16 cellular contexts compared by ENCODE assay signal in the genomic region with DNA sequence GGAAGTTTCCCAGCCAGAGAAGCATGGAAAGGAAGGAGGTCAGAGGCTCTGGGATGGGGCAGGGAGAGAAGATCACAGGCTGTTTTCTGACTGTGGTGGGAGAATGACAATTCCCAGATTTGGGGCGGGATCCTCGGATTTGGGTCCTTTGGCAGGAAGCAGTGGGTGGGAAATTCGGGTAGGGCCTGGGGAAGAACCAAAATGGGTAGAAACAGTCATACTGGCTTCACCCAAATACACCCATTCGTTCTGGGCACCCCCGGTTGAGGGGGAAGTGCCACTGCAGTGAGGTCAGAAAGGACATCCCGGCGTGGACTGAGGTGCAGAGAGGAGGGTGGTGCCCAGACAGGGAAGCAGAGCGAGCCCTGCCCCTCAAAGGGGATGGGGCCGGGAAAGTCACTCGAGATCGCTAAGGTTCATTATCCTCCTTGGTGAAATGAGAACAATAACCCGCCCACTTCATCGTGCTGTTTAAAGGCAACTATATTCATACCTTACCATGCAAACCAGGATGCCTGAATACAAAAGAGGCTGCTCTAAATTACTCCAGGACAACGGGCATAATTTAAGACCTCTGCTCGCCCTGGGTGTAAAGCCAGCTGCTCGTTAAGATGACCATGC. TPM values are rescaled to one million over a fixed set of nuclear protein-coding genes. Genes with fewer than 3 reads are reported as not detected.
DNase-seq lines count a peak whose midpoint lies in the region; ATAC-seq and TF ChIP-seq lines count a peak whose summit lies in the region.
"Had no signal": no experiment of that assay in that cellular context is flagged by ENCODE, and none has a peak within 500 bp of the region (broad histone marks: within the 10 kb centered on the region; RNA-seq: fewer than 3 reads in every experiment).

No MANE protein-coding gene starts in this region.

- TF ChIP-seq POLR2A in lower leg skin (IDR thresholded peaks at IDR 0.05) (no peak), esophagus muscularis mucosa (IDR thresholded peaks at IDR 0.05; ENCODE audit: low read depth) (no peak)

- H3K27me3 Mint-ChIP-seq in activated T-cell treated with anti-CD3 and anti-CD28 coated beads, Interleukin-2, amount 50 U/mL, for 24 hours, result no peaks in the 10 kb centered on the region
- H3K27me3 Mint-ChIP-seq in endothelial cell (ENCODE audit: unreplicated experiment), result peaks cover 12% of the 10 kb centered on the region

- no peak overlapping the region for H3K27ac ChIP-seq in skeletal muscle tissue (ENCODE audit: low read depth, low read length)
- H3K27ac ChIP-seq in esophagus muscularis mucosa (replicated peaks in 1 of 4), result no peak overlapping the region

- peak overlapping the region; percentile 65 for H3K27ac Mint-ChIP-seq in activated T-cell treated with anti-CD3 and anti-CD28 coated beads, Interleukin-2, amount 50 U/mL, for 24 hours
- H3K27ac Mint-ChIP-seq in endothelial cell (ENCODE audit: unreplicated experiment), result peak overlapping the region; percentile 93

- H3K4me3 Mint-ChIP-seq in activated T-cell treated with anti-CD3 and anti-CD28 coated beads, Interleukin-2, amount 50 U/mL, for 24 hours, result no peak overlapping the region
- peak overlapping the region; percentile 56 for H3K4me3 Mint-ChIP-seq in endothelial cell (ENCODE audit: unreplicated experiment)
- H3K4me3 Mint-ChIP-seq: CD14-positive monocyte had no signal

- peaks cover 2% of the 10 kb centered on the region for H3K4me1 Mint-ChIP-seq in activated T-cell treated with anti-CD3 and anti-CD28 coated beads, Interleukin-2, amount 50 U/mL, for 24 hours (ENCODE audit: low read depth)
- H3K4me1 Mint-ChIP-seq in endothelial cell (ENCODE audit: unreplicated experiment), result peaks cover 25% of the 10 kb centered on the region

- DNase-seq in activated T-cell treated with anti-CD3 and anti-CD28 coated beads, Interleukin-2, amount 50 U/mL, for 24 hours, result no peak
- DNase-seq in activated T-cell treated with anti-CD3 and anti-CD28 coated beads, Interleukin-2, amount 50 U/mL, for 1 hour, result no peak
- peak; percentile 12 for DNase-seq in NCI-H526 treated with DMSO at 0.1 percent for 48 hours (lab: John Stamatoyannopoulos, UW)
- no peak for DNase-seq in endothelial cell (ENCODE audit: low spot score)
- DNase-seq in lower leg skin (ENCODE audit: low spot score in 2 of 2), result no peak
- DNase-seq in esophagus muscularis mucosa (ENCODE audit: extremely low spot score), result no peak
- DNase-seq: EL, IMR-90, NCI-H1105, NCI-H1694, NCI-H2107, NCI-H69, SHP77 had no signal

- WGBS in lower leg skin, 2 donors, result 83 to 85% methylated on average over 16 of the region's 16 CpGs
- WGBS in esophagus muscularis mucosa, result 88% methylated on average over 14 of the region's 16 CpGs

- peak overlapping the region in 2 of 3 donors; percentile 4 to 45 for H3K9ac ChIP-seq in skeletal muscle tissue (ENCODE audit: low read depth in 1 of 3, low read length in 3 of 3)

- H3K36me3 ChIP-seq in skeletal muscle tissue (ENCODE audit: control insufficient read depth in 3 of 3, insufficient read depth in 3 of 3, low read length in 3 of 3), result peaks cover 40 to 51% (median 45%) of the 10 kb centered on the region in 3 donors
- H3K36me3 ChIP-seq in esophagus muscularis mucosa, result peaks cover 28 to 83% (median 78%) of the 10 kb centered on the region in 4 donors

- no peak for TF ChIP-seq EP300 in esophagus muscularis mucosa (IDR thresholded peaks at IDR 0.05)

- TF ChIP-seq CTCF in endothelial cell (IDR thresholded peaks at IDR 0.05; ENCODE audit: unreplicated experiment) (no peak), lower leg skin (IDR thresholded peaks at IDR 0.05) (no peak), esophagus muscularis mucosa (IDR thresholded peaks at IDR 0.05) (no peak)

- H3K4me1 ChIP-seq in skeletal muscle tissue (ENCODE audit: control insufficient read depth in 3 of 3, insufficient read depth in 3 of 3, low read length in 3 of 3), result peaks cover 20 to 68% (median 30%) of the 10 kb centered on the region in 3 donors
- H3K4me1 ChIP-seq in esophagus muscularis mucosa, result peaks cover 0 to 2% (median 0%) of the 10 kb centered on the region in 4 donors

- H3K9me3 ChIP-seq in skeletal muscle tissue (ENCODE audit: control insufficient read depth in 3 of 3, low read length in 3 of 3) (no peaks in the 10 kb centered on the region), esophagus muscularis mucosa (no peaks in the 10 kb centered on the region)

- no peaks in the 10 kb centered on the region for H3K27me3 ChIP-seq in skeletal muscle tissue (ENCODE audit: control insufficient read depth in 3 of 3, insufficient read depth in 3 of 3, low read length in 3 of 3)
- H3K27me3 ChIP-seq in esophagus muscularis mucosa, result no peaks in the 10 kb centered on the region

- no peaks in the 10 kb centered on the region for H3K9me3 Mint-ChIP-seq in activated T-cell treated with anti-CD3 and anti-CD28 coated beads, Interleukin-2, amount 50 U/mL, for 24 hours
- no peaks in the 10 kb centered on the region for H3K9me3 Mint-ChIP-seq in endothelial cell (ENCODE audit: unreplicated experiment)
- H3K9me3 Mint-ChIP-seq: CD14-positive monocyte had no signal

- H3K4me3 ChIP-seq in skeletal muscle tissue (ENCODE audit: low read length in 3 of 3) (no peak overlapping the region), lower leg skin (ENCODE audit: low read depth, poor library complexity, severe bottlenecking) (no peak overlapping the region), esophagus muscularis mucosa (no peak overlapping the region)

- no peak for ATAC-seq in HG02973 (IDR thresholded peaks at IDR 0.05; ENCODE audit: unreplicated experiment)

- H3K36me3 Mint-ChIP-seq in activated T-cell treated with anti-CD3 and anti-CD28 coated beads, Interleukin-2, amount 50 U/mL, for 24 hours (ENCODE audit: low read depth), result peaks cover 56% of the 10 kb centered on the region
- H3K36me3 Mint-ChIP-seq in endothelial cell (ENCODE audit: low read depth, unreplicated experiment), result peaks cover 28% of the 10 kb centered on the region

- intact Hi-C loops in lower leg skin (cut with DNase I; ENCODE audit: low total_unique reads), result no loop called here
- intact Hi-C loops in esophagus muscularis mucosa (cut with DNase I), result no loop called here

RNA-seq across cellular contexts. Expression of gene TNK2, which starts 28.8 kb away (rescaled TPM):
- total RNA-seq in endothelial cell (ENCODE audit: unreplicated experiment), result 135 TPM
- 9.9 TPM for total RNA-seq in skeletal muscle tissue
- 100 to 1,000 TPM in 1 of 4 donors, 10 to 100 TPM in 3; 42.3 to 105 (median 53.1) TPM for total RNA-seq in lower leg skin
- total RNA-seq in esophagus muscularis mucosa, result 10 to 100 TPM; 16.4 to 42.3 (median 28.3) TPM
